In genomic region chr15:40306371-40306770, GRCh38 we compare ENCODE assay signal across 1 cellular context.
TF ChIP-seq lines count a peak whose summit lies in the region.

No MANE protein-coding gene starts in this region.

TF ChIP-seq in HepG2, 621 proteins besides CTCF, POLR2A, EP300 and RAD21:
- TF ChIP-seq ZNF713 (CRISPR knock-in tag; IDR thresholded peaks at IDR 0.05) (no peak), NCOR1 (IDR thresholded peaks at IDR 0.05; ENCODE audit: borderline replicate concordance, low read length) (no peak), ZBTB3 (CRISPR knock-in tag; IDR thresholded peaks at IDR 0.05; ENCODE audit: borderline replicate concordance, low read depth) (no peak), ZNF326 (CRISPR knock-in tag; IDR thresholded peaks at IDR 0.05; ENCODE audit: borderline replicate concordance) (no peak), AKNA (CRISPR knock-in tag; IDR thresholded peaks at IDR 0.05; ENCODE audit: borderline replicate concordance) (no peak), ZNF451 (CRISPR knock-in tag; IDR thresholded peaks at IDR 0.05) (no peak), ZNF263 (CRISPR knock-in tag; IDR thresholded peaks at IDR 0.05) (no peak), GMEB2 (CRISPR knock-in tag; IDR thresholded peaks at IDR 0.05; ENCODE audit: low read depth) (no peak), NCOA5 (CRISPR knock-in tag; IDR thresholded peaks at IDR 0.05) (no peak), DNMT1 (CRISPR knock-in tag; IDR thresholded peaks at IDR 0.05) (no peak), CBFB (CRISPR knock-in tag; IDR thresholded peaks at IDR 0.05) (no peak), ZNF768 (CRISPR knock-in tag; IDR thresholded peaks at IDR 0.05) (no peak), SALL1 (CRISPR knock-in tag; IDR thresholded peaks at IDR 0.05) (no peak), HES4 (CRISPR knock-in tag; IDR thresholded peaks at IDR 0.05; ENCODE audit: borderline replicate concordance) (no peak), FOSL2 (CRISPR knock-in tag; IDR thresholded peaks at IDR 0.05) (no peak)
- TF ChIP-seq, protein P1, sequence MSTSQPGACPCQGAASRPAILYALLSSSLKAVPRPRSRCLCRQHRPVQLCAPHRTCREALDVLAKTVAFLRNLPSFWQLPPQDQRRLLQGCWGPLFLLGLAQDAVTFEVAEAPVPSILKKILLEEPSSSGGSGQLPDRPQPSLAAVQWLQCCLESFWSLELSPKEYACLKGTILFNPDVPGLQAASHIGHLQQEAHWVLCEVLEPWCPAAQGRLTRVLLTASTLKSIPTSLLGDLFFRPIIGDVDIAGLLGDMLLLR (CRISPR knock-in tag; IDR thresholded peaks at IDR 0.05): no peak
- TF ChIP-seq, protein P2, sequence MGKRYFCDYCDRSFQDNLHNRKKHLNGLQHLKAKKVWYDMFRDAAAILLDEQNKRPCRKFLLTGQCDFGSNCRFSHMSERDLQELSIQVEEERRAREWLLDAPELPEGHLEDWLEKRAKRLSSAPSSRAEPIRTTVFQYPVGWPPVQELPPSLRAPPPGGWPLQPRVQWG (CRISPR knock-in tag; IDR thresholded peaks at IDR 0.05; ENCODE audit: borderline replicate concordance, low read depth): no peak
TF ChIP-seq in HepG2: peak in this region for 0.
